In genomic region chr1:153614189-153614900, GRCh38 we compare ENCODE assay signal across 14 cellular contexts. TPM values are rescaled to one million over a fixed set of nuclear protein-coding genes. Genes with fewer than 3 reads are reported as not detected.
DNase-seq lines count a peak whose midpoint lies in the region; ATAC-seq and TF ChIP-seq lines count a peak whose summit lies in the region.
"Had no signal": no experiment of that assay in that cellular context is flagged by ENCODE, and none has a peak within 500 bp of the region (broad histone marks: within the 10 kb centered on the region; RNA-seq: fewer than 3 reads in every experiment).

No MANE protein-coding gene starts in this region.

- H3K4me3 Mint-ChIP-seq in type B pancreatic cell (peak overlapping the region; percentile 85), CD14-positive monocyte (no peak overlapping the region)
- H3K4me3 Mint-ChIP-seq: activated CD4-positive, alpha-beta T cell treated with anti-CD3 and anti-CD28 coated beads for 36 hours; activated T-cell treated with anti-CD3 and anti-CD28 coated beads, Interleukin-2, amount 50 U/mL, for 72 hours had no signal

- TF ChIP-seq CTCF in IMR-90 (conservative IDR thresholded peaks at IDR 0.05; ENCODE audit: low read depth, low read length) (no peak), colonic mucosa (IDR thresholded peaks at IDR 0.05) (no peak), lower lobe of right lung (IDR thresholded peaks at IDR 0.05) (no peak), type B pancreatic cell (conservative IDR thresholded peaks at IDR 0.05) (no peak), CD14-positive monocyte (IDR thresholded peaks at IDR 0.05) (no peak)

- WGBS in IMR-90 (ENCODE audit: extremely low coverage in 2 of 2, insufficient read length in 1 of 2), 2 experiments = no CpG with 5 or more reads among the region's 2 CpGs

- H3K27me3 ChIP-seq in IMR-90 (ENCODE audit: control insufficient read depth, insufficient read depth, low read length) (no peaks in the 10 kb centered on the region), colonic mucosa (no peaks in the 10 kb centered on the region), lower lobe of right lung (ENCODE audit: low read depth) (no peaks in the 10 kb centered on the region)
- H3K27me3 ChIP-seq: gastroesophageal sphincter had no signal

- H3K4me1 ChIP-seq in IMR-90 (ENCODE audit: control insufficient read depth, insufficient read depth, low read length) = peaks cover 28% of the 10 kb centered on the region
- H3K4me1 ChIP-seq in colonic mucosa = peaks cover 16% of the 10 kb centered on the region
- H3K4me1 ChIP-seq in lower lobe of right lung = peaks cover 42% of the 10 kb centered on the region

- no peaks in the 10 kb centered on the region for H3K27me3 Mint-ChIP-seq in type B pancreatic cell
- peaks cover under 1 to 2% (median 2%) of the 10 kb centered on the region in 3 donors for H3K27me3 Mint-ChIP-seq in CD14-positive monocyte (ENCODE audit: low read depth in 3 of 3)
- H3K27me3 Mint-ChIP-seq: activated CD4-positive, alpha-beta T cell treated with anti-CD3 and anti-CD28 coated beads for 36 hours had no signal

- no peak for TF ChIP-seq POLR2A in IMR-90 (IDR thresholded peaks at IDR 0.05; ENCODE audit: low read depth, low read length)

- H3K9ac ChIP-seq in IMR-90 (ENCODE audit: low read depth, low read length) (no peak overlapping the region), colonic mucosa (ENCODE audit: low read depth in 2 of 2, low read length in 2 of 2) (peak overlapping the region in 1 of 2 donors; percentile 64)

- no peak overlapping the region for H4K91ac ChIP-seq in IMR-90 (ENCODE audit: insufficient read depth, low read depth, low read length)

- POLR2A ChIA-PET in IMR-90 (lab: Charles Lee; ENCODE audit: unreplicated experiment) = interaction anchor here (1.2 kb wide), 1 partner anchor 13 kb away, joined by 6 read pairs; the partner anchor contains the start of gene S100A13

- no peak for TF ChIP-seq RAD21 in IMR-90 (IDR thresholded peaks at IDR 0.05; ENCODE audit: low read length)

- H3K14ac ChIP-seq in IMR-90 (replicated peaks; ENCODE audit: low read depth, low read length) = no peak overlapping the region

- H3K36me3 Mint-ChIP-seq in type B pancreatic cell (no peaks in the 10 kb centered on the region), CD14-positive monocyte (no peaks in the 10 kb centered on the region)

- H4K20me1 ChIP-seq in IMR-90 (ENCODE audit: insufficient read depth, low read length) = peaks cover 11% of the 10 kb centered on the region; the same call in 1 of the 2 replicates

- dilution Hi-C loops in IMR-90 (cut with HindIII; ENCODE audit: low sequenced_read_pairs, unreplicated experiment) = no loop called here

- H2BK120ac ChIP-seq in IMR-90 (ENCODE audit: low read depth, low read length) = no peak overlapping the region

- H4K5ac ChIP-seq in IMR-90 (ENCODE audit: low read depth, low read length) = no peak overlapping the region

- no peak overlapping the region for H2BK15ac ChIP-seq in IMR-90 (ENCODE audit: low read depth, low read length)

- ATAC-seq in IMR-90 (ENCODE audit: low read depth) = no peak
- no peak for ATAC-seq in lower lobe of right lung
- no peak for ATAC-seq in GM21528 (IDR thresholded peaks at IDR 0.05; ENCODE audit: low FRiP score, unreplicated experiment)
- ATAC-seq: activated CD4-positive, alpha-beta T cell treated with anti-CD3 and anti-CD28 coated beads for 36 hours; activated T-cell treated with anti-CD3 and anti-CD28 coated beads, Interleukin-2, amount 50 U/mL, for 72 hours; gastroesophageal sphincter had no signal

- H3K9me3 Mint-ChIP-seq in type B pancreatic cell = no peaks in the 10 kb centered on the region
- H3K9me3 Mint-ChIP-seq in CD14-positive monocyte = peaks cover 0 to 2% (median 0%) of the 10 kb centered on the region in 7 donors
- H3K9me3 Mint-ChIP-seq: activated T-cell treated with anti-CD3 and anti-CD28 coated beads, Interleukin-2, amount 50 U/mL, for 72 hours had no signal

- H2BK20ac ChIP-seq in IMR-90 (ENCODE audit: low read depth, low read length) = no peak overlapping the region

- no peak overlapping the region for H3K4me3 ChIP-seq in IMR-90 (ENCODE audit: insufficient read depth, low read depth, low read length)
- no peak overlapping the region for H3K4me3 ChIP-seq in colonic mucosa
- H3K4me3 ChIP-seq in lower lobe of right lung = peak overlapping the region; percentile 29
- H3K4me3 ChIP-seq: gastroesophageal sphincter had no signal

- no peak overlapping the region for H4K8ac ChIP-seq in IMR-90 (ENCODE audit: low read depth in 2 of 2, low read length in 2 of 2)

- H3K27ac ChIP-seq in IMR-90 (ENCODE audit: insufficient read depth, low read length) = no peak overlapping the region
- H3K27ac ChIP-seq in colonic mucosa = peak overlapping the region; percentile 67
- peak overlapping the region; percentile 11 for H3K27ac ChIP-seq in lower lobe of right lung

- no TSS peak for BruUV-seq in IMR-90 (replicated peaks; lab: Mats Ljungman, UMichigan)

- H3K4me1 Mint-ChIP-seq in type B pancreatic cell (ENCODE audit: unreplicated experiment) = peaks cover 42% of the 10 kb centered on the region
- peaks cover 39% of the 10 kb centered on the region for H3K4me1 Mint-ChIP-seq in CD14-positive monocyte

- H2AK9ac ChIP-seq in IMR-90 (replicated peaks; ENCODE audit: low read depth, low read length, poor library complexity) = no peak overlapping the region

- peaks cover 10% of the 10 kb centered on the region; the same call in 1 of the 2 replicates for H3K9me1 ChIP-seq in IMR-90 (ENCODE audit: insufficient read depth, low read length)

- no peak overlapping the region for H3K23ac ChIP-seq in IMR-90 (ENCODE audit: low read depth, low read length)

- H3K27ac Mint-ChIP-seq in type B pancreatic cell (peak overlapping the region; percentile 54), CD14-positive monocyte (no peak overlapping the region)
- H3K27ac Mint-ChIP-seq: activated CD4-positive, alpha-beta T cell treated with anti-CD3 and anti-CD28 coated beads for 36 hours; activated T-cell treated with anti-CD3 and anti-CD28 coated beads, Interleukin-2, amount 50 U/mL, for 72 hours had no signal

- in situ Hi-C loops in IMR-90 (cut with MboI; ENCODE audit: low sequenced_read_pairs) = no loop called here

- no peak overlapping the region for H3K4me2 ChIP-seq in IMR-90 (ENCODE audit: low read depth, low read length)

- H2AFZ ChIP-seq in IMR-90 (replicated peaks; ENCODE audit: low read length, poor library complexity) = peak overlapping the region; percentile 5

- H3K56ac ChIP-seq in IMR-90 (ENCODE audit: extremely low read depth, insufficient read depth, low read length) = no peak overlapping the region

- H3K18ac ChIP-seq in IMR-90 (ENCODE audit: low read depth, low read length) = no peak overlapping the region

- H2BK5ac ChIP-seq in IMR-90 (ENCODE audit: low read depth, low read length, poor library complexity, severe bottlenecking) = no peak overlapping the region

- intact Hi-C loops in IMR-90 (cut with micrococcal nuclease) = no loop called here
- intact Hi-C loops in colonic mucosa (cut with DNase I) = no loop called here
- intact Hi-C loops in lower lobe of right lung (cut with DNase I) = no loop called here
- intact Hi-C loops in CD14-positive monocyte (cut with micrococcal nuclease) = no loop called here

- peaks cover 6 to 34% of the 10 kb centered on the region in 2 experiments; a peak in 3 of 4 replicates for H3K79me1 ChIP-seq in IMR-90 (ENCODE audit: low read depth in 1 of 2, low read length in 2 of 2)

- H3K36me3 ChIP-seq in IMR-90 (ENCODE audit: control insufficient read depth, insufficient read depth, low read length) (peaks cover 10% of the 10 kb centered on the region; the same call in 1 of the 2 replicates), colonic mucosa (no peaks in the 10 kb centered on the region), lower lobe of right lung (peaks cover 12% of the 10 kb centered on the region)

- H3K4ac ChIP-seq in IMR-90 (ENCODE audit: low read depth, low read length) = no peak overlapping the region; the same call in 1 of the 2 replicates

- CTCF ChIA-PET in IMR-90 (lab: Yijun Ruan, JAX) = interaction anchor here (1.0 to 3.3 kb wide), 4 partner anchors 13 to 46 kb away, joined by 3 to 18 read pairs (median 6); partner anchors contain the start of genes S100A1 and S100A13

- no peak overlapping the region for H2AK5ac ChIP-seq in IMR-90 (ENCODE audit: low read depth, low read length)

- H3K9me3 ChIP-seq in IMR-90 (ENCODE audit: control insufficient read depth, insufficient read depth, low read length) (no peaks in the 10 kb centered on the region), colonic mucosa (no peaks in the 10 kb centered on the region), lower lobe of right lung (no peaks in the 10 kb centered on the region)
- H3K9me3 ChIP-seq: gastroesophageal sphincter had no signal

- DNase-seq in IMR-90 (no peak), colonic mucosa (no peak), lower lobe of right lung (no peak), type B pancreatic cell (ENCODE audit: extremely low spot score, unreplicated experiment) (no peak), CD14-positive monocyte (ENCODE audit: low spot score) (no peak), H4 (ENCODE audit: low spot score) (no peak)
- DNase-seq: activated CD4-positive, alpha-beta T cell treated with anti-CD3 and anti-CD28 coated beads for 36 hours; activated T-cell treated with anti-CD3 and anti-CD28 coated beads, Interleukin-2, amount 50 U/mL, for 72 hours; GF-D8; MM.1S; SHP77 treated with DMSO at 0.1 percent for 48 hours had no signal

RNA-seq across cellular contexts. Expression of gene S100A16, which starts 1.4 kb away (rescaled TPM):
- total RNA-seq in IMR-90 (2012; rRNA removed) = 201 and 226 TPM in 2 replicates
- 515 and 543 TPM in 2 replicates for polyA plus RNA-seq in IMR-90 (2012; rRNA removed)
- polyA plus RNA-seq in IMR-90 (2012; cell fraction: cytosol; rRNA removed) = 348 and 533 TPM in 2 replicates
- polyA plus RNA-seq in IMR-90 (2012; cell fraction: nucleus; rRNA removed; ENCODE audit: low replicate concordance) = 129 and 138 TPM in 2 replicates
- total RNA-seq in colonic mucosa = 100 to 1,000 TPM; 232 to 288 TPM
- total RNA-seq in lower lobe of right lung = 52.3 TPM
- total RNA-seq in type B pancreatic cell (ENCODE audit: low replicate concordance) = 173 and 517 TPM in 2 replicates
- polyA plus RNA-seq in CD14-positive monocyte = not detected
- total RNA-seq in H4 (2014; rRNA removed; shearing (Covaris generic)) = 25.1 and 35.9 TPM in 2 replicates
- total RNA-seq: activated CD4-positive, alpha-beta T cell treated with anti-CD3 and anti-CD28 coated beads for 36 hours; activated T-cell treated with anti-CD3 and anti-CD28 coated beads, Interleukin-2, amount 50 U/mL, for 72 hours had no signal

RNA-seq across cellular contexts. Expression of gene S100A14, which starts 1.8 kb away (rescaled TPM):
- total RNA-seq in IMR-90 (2012; rRNA removed) (not detected in 2 replicates), colonic mucosa (100 to 1,000 TPM; 543 to 565 TPM), lower lobe of right lung (138 TPM), type B pancreatic cell (ENCODE audit: low replicate concordance) (139 and 266 TPM in 2 replicates)
- polyA plus RNA-seq in IMR-90 (2012; rRNA removed) (0.10 and 0.14 TPM in 2 replicates), CD14-positive monocyte (not detected)
- 0.13 and 0.16 TPM in 2 replicates for polyA plus RNA-seq in IMR-90 (2012; cell fraction: cytosol; rRNA removed)
- 0.22 and 0.63 TPM in 2 replicates for polyA plus RNA-seq in IMR-90 (2012; cell fraction: nucleus; rRNA removed; ENCODE audit: low replicate concordance)
- not detected in 2 replicates for total RNA-seq in H4 (2014; rRNA removed; shearing (Covaris generic))

RNA-seq across cellular contexts. Expression of gene S100A13, which starts 13.0 kb away (rescaled TPM):
- total RNA-seq in IMR-90 (2012; rRNA removed) (122 and 225 TPM in 2 replicates), colonic mucosa (10 to 100 TPM; 45.2 to 67.2 TPM), lower lobe of right lung (83.0 TPM), type B pancreatic cell (ENCODE audit: low replicate concordance) (58.3 and 102 TPM in 2 replicates)
- polyA plus RNA-seq in IMR-90 (2012; rRNA removed) (468 and 529 TPM in 2 replicates), CD14-positive monocyte (1 to 10 TPM; 2.5 to 2.6 TPM)
- polyA plus RNA-seq in IMR-90 (2012; cell fraction: cytosol; rRNA removed) = 242 and 504 TPM in 2 replicates
- polyA plus RNA-seq in IMR-90 (2012; cell fraction: nucleus; rRNA removed; ENCODE audit: low replicate concordance) = 112 and 221 TPM in 2 replicates
- 160 and 175 TPM in 2 replicates for total RNA-seq in H4 (2014; rRNA removed; shearing (Covaris generic))

RNA-seq across cellular contexts. Expression of gene S100A1, which starts 13.9 kb away (rescaled TPM):
- total RNA-seq in IMR-90 (2012; rRNA removed) (0.18 TPM in 1 of 2 replicates, not detected in the other), colonic mucosa (1 to 10 TPM in 1 of 2 donors, under 1 TPM in 1; 0.69 to 1.5 TPM), lower lobe of right lung (0.71 TPM), type B pancreatic cell (ENCODE audit: low replicate concordance) (0.97 TPM in 1 of 2 replicates, not detected in the other)
- polyA plus RNA-seq in IMR-90 (2012; rRNA removed) (0.29 and 0.59 TPM in 2 replicates), CD14-positive monocyte (not detected)
- 1.1 and 1.2 TPM in 2 replicates for polyA plus RNA-seq in IMR-90 (2012; cell fraction: cytosol; rRNA removed)
- 0.14 and 0.48 TPM in 2 replicates for polyA plus RNA-seq in IMR-90 (2012; cell fraction: nucleus; rRNA removed; ENCODE audit: low replicate concordance)
- total RNA-seq in H4 (2014; rRNA removed; shearing (Covaris generic)) = 0.91 TPM in 1 of 2 replicates, not detected in the other
- total RNA-seq: activated CD4-positive, alpha-beta T cell treated with anti-CD3 and anti-CD28 coated beads for 36 hours; activated T-cell treated with anti-CD3 and anti-CD28 coated beads, Interleukin-2, amount 50 U/mL, for 72 hours; HT1080 had no signal

RNA-seq across cellular contexts. Expression of gene CHTOP, which starts 19.5 kb away (rescaled TPM):
- total RNA-seq in IMR-90 (2012; rRNA removed) (33.9 and 38.9 TPM in 2 replicates), colonic mucosa (10 to 100 TPM; 51.3 to 88.6 TPM), lower lobe of right lung (72.2 TPM), type B pancreatic cell (ENCODE audit: low replicate concordance) (87.5 and 108 TPM in 2 replicates)
- polyA plus RNA-seq in IMR-90 (2012; rRNA removed) (49.3 and 50.8 TPM in 2 replicates), CD14-positive monocyte (10 to 100 TPM; 28.1 to 38.2 TPM)
- polyA plus RNA-seq in IMR-90 (2012; cell fraction: cytosol; rRNA removed) = 35.0 and 80.4 TPM in 2 replicates
- polyA plus RNA-seq in IMR-90 (2012; cell fraction: nucleus; rRNA removed; ENCODE audit: low replicate concordance) = 34.8 and 95.9 TPM in 2 replicates
- total RNA-seq in H4 (2014; rRNA removed; shearing (Covaris generic)) = 39.3 and 42.6 TPM in 2 replicates

Comparison
In these comparisons a context has a peak if more than half of its experiments do, and no peak if none do; other contexts are left out.
1. RNA of gene S100A14, which starts 1.8 kb away (total RNA-seq): 543 to 565 TPM in colonic mucosa, 139 to 266 TPM in type B pancreatic cell and 138 TPM in lower lobe of right lung (single experiment); not detected in IMR-90 and not detected in H4; every median in the first group is over 100 times any median in the second.